ENCODE assay signal across 11 cellular contexts in the genomic region with DNA sequence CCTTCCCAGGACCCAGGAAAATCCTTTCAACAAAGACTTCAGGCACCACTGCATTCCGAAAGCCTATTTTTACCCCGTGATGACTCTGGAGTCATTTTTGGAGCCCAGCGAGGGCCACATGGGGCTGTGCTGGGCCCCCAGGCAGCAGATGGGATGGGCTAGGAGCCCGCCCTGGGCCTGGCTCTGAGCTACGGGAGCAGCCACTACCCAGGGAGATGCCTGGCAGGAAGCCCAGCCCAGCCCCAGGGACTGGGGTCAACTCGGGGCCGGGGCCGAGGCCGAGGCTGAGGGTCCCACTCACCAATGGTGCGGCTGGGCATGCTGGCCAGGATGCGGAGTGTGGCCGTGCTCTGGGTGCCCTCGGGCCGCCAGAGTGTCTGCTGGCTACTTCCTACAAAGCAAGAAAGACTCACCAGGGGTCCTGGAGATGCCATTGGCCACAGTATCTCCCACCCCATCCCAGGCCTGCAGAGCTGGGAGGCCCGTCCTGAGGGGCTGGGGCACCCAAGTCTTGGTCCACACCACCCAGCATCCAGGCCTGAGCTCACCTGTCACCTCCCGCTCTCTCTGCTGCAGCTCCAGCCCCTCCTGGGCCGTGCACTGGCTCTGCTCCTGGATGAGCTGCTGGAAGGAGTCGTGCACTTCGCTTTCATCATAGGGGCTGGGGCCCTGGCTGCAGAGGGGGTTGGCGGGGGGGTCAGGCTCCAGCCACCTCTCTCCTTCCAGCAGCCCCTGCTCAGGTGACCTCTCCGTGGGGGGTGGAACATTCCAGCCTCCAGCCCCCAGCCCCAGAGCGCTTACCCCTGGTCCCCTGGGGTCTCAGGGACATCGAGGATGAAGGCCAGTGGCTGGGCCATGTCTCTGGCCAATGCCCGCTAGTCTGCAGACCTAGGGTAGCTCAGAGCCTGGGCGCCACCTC. TPM values are rescaled to one million over a fixed set of nuclear protein-coding genes. Genes with fewer than 3 reads are reported as not detected.
A peak's percentile ranks its signal among the peaks of the same experiment; 100 is the strongest.
DNase-seq lines count a peak whose midpoint lies in the region; ATAC-seq and TF ChIP-seq lines count a peak whose summit lies in the region.
"Had no signal": no experiment of that assay in that cellular context is flagged by ENCODE, and none has a peak within 500 bp of the region (broad histone marks: within the 10 kb centered on the region; RNA-seq: fewer than 3 reads in every experiment).

No MANE protein-coding gene starts in this region.

- CTCF ChIA-PET in activated CD8-positive, alpha-beta T cell treated with anti-CD3 and anti-CD28 coated beads, Interleukin-2, amount 10 ng/mL, durations not matched to agents 7 days and 5 days (lab: Charles Lee) = interaction anchor here (0.7 to 11.1 kb wide), 4 partner anchors 10 to 725 kb away, joined by 3 to 133 read pairs (median 17); no protein-coding TSS in a partner anchor

- TF ChIP-seq POLR2A in uterus (IDR thresholded peaks at IDR 0.05) = no peak

- peak overlapping the region; percentile 93 for H3K4me3 Mint-ChIP-seq in activated CD8-positive, alpha-beta T cell treated with anti-CD3 and anti-CD28 coated beads, Interleukin-2, amount 10 ng/mL, durations not matched to agents 7 days and 5 days

- H3K36me3 ChIP-seq in mesenchymal stem cell (ENCODE audit: control insufficient read depth in 1 of 2, insufficient read depth in 2 of 2, low read depth in 1 of 2, low read length in 2 of 2) (peaks cover 0 to 52% of the 10 kb centered on the region in 2 experiments), uterus (no peaks in the 10 kb centered on the region)

- no peak overlapping the region for H4K8ac ChIP-seq in mesenchymal stem cell (ENCODE audit: low read length)

- H3K4ac ChIP-seq in mesenchymal stem cell (ENCODE audit: low read depth in 1 of 2, low read length in 2 of 2) = peak overlapping the region in 1 of 2 experiments; percentile 3

- H3K18ac ChIP-seq in mesenchymal stem cell (ENCODE audit: low read depth in 1 of 2, low read length in 2 of 2) = peak overlapping the region; percentile 18 to 47

- WGBS in mesenchymal stem cell = 89% methylated on average over 25 of the region's 25 CpGs

- no peak overlapping the region for H3K14ac ChIP-seq in mesenchymal stem cell (ENCODE audit: low read length in 2 of 2)

- no peak overlapping the region for H3K23ac ChIP-seq in mesenchymal stem cell (ENCODE audit: low read length in 2 of 2)

- peaks cover 28% of the 10 kb centered on the region for H3K79me1 ChIP-seq in mesenchymal stem cell (replicated peaks; ENCODE audit: low read length, poor library complexity, severe bottlenecking)

- no peak overlapping the region for H3K9ac ChIP-seq in mesenchymal stem cell (ENCODE audit: low read length)
- H3K9ac ChIP-seq: parathyroid adenoma had no signal

- POLR2A ChIA-PET in activated CD8-positive, alpha-beta T cell treated with anti-CD3 and anti-CD28 coated beads, Interleukin-2, amount 10 ng/mL, durations not matched to agents 7 days and 5 days (lab: Charles Lee) = interaction anchor here (0.6 to 13.9 kb wide), 6 partner anchors 7 to 643 kb away, joined by 3 to 182 read pairs (median 8); no protein-coding TSS in a partner anchor

- H3K9me3 ChIP-seq in mesenchymal stem cell (ENCODE audit: control insufficient read depth, low read length) (no peaks in the 10 kb centered on the region), uterus (no peaks in the 10 kb centered on the region)

- H2BK120ac ChIP-seq in mesenchymal stem cell (ENCODE audit: low read depth, low read length) = peak overlapping the region; percentile 9

- no peak overlapping the region for H3K4me2 ChIP-seq in mesenchymal stem cell (ENCODE audit: low read length, poor library complexity, severe bottlenecking)

- no peak overlapping the region for H2AK5ac ChIP-seq in mesenchymal stem cell (ENCODE audit: low read length, severe bottlenecking)

- intact Hi-C loops in Right ventricle myocardium inferior (cut with DNase I) (loop anchor here (5.0 kb wide), 1 partner anchor 46 kb away; no protein-coding TSS in a partner anchor), cardiac septum (cut with DNase I) (no loop called here), uterus (cut with DNase I; ENCODE audit: low total_unique reads) (no loop called here)

- H2BK15ac ChIP-seq in mesenchymal stem cell (ENCODE audit: low read depth, poor library complexity, severe bottlenecking) = peak overlapping the region; percentile 30

- no peak overlapping the region for H2AFZ ChIP-seq in mesenchymal stem cell (ENCODE audit: low read depth, low read length)
- H2AFZ ChIP-seq: parathyroid adenoma had no signal

- peaks cover 65% of the 10 kb centered on the region for H3K4me1 Mint-ChIP-seq in activated CD8-positive, alpha-beta T cell treated with anti-CD3 and anti-CD28 coated beads, Interleukin-2, amount 10 ng/mL, durations not matched to agents 7 days and 5 days (ENCODE audit: low read depth)

- no peak overlapping the region for H2BK12ac ChIP-seq in mesenchymal stem cell (ENCODE audit: low read length in 2 of 2)

- ATAC-seq in Right ventricle myocardium inferior (peak; percentile 29), GM19324 (IDR thresholded peaks at IDR 0.05; ENCODE audit: low FRiP score, unreplicated experiment) (no peak)
- ATAC-seq in activated CD8-positive, alpha-beta T cell treated with anti-CD3 and anti-CD28 coated beads, Interleukin-2, amount 10 ng/mL, durations not matched to agents 7 days and 5 days = no peak

- H3K36me3 Mint-ChIP-seq in activated CD8-positive, alpha-beta T cell treated with anti-CD3 and anti-CD28 coated beads, Interleukin-2, amount 10 ng/mL, durations not matched to agents 7 days and 5 days (ENCODE audit: low read depth) = peaks cover 71% of the 10 kb centered on the region

- peak; percentile 70 for DNase-seq in Right ventricle myocardium inferior (ENCODE audit: missing footprints)
- no peak for DNase-seq in cardiac septum (ENCODE audit: low spot score)
- no peak for DNase-seq in activated CD8-positive, alpha-beta T cell treated with anti-CD3 and anti-CD28 coated beads, Interleukin-2, amount 10 ng/mL, durations not matched to agents 7 days and 5 days
- DNase-seq in mesenchymal stem cell = no peak
- no peak for DNase-seq in uterus
- no peak for DNase-seq in NCI-H128 (lab: John Stamatoyannopoulos, UW; ENCODE audit: unreplicated experiment)
- no peak for DNase-seq in NK-92 treated with Interleukin-12 subunit alpha and Interleukin-12 subunit beta, amount 100 ng/mL, for 24 hours (lab: John Stamatoyannopoulos, UW)
- DNase-seq: foreskin fibroblast had no signal

- peaks cover 3 to 47% of the 10 kb centered on the region in 2 experiments for H3K27me3 ChIP-seq in mesenchymal stem cell (ENCODE audit: control insufficient read depth in 1 of 2, insufficient read depth in 1 of 2, low read length in 2 of 2)
- peaks cover 0 to 10% of the 10 kb centered on the region in 2 donors for H3K27me3 ChIP-seq in uterus

- H3K4me3 ChIP-seq in mesenchymal stem cell (ENCODE audit: insufficient read depth in 1 of 2, low read depth in 1 of 2, low read length in 2 of 2) (peak overlapping the region in 1 of 2 experiments; percentile 8), uterus (no peak overlapping the region)

- no peaks in the 10 kb centered on the region for H3K27me3 Mint-ChIP-seq in activated CD8-positive, alpha-beta T cell treated with anti-CD3 and anti-CD28 coated beads, Interleukin-2, amount 10 ng/mL, durations not matched to agents 7 days and 5 days (ENCODE audit: low read depth)

- peak overlapping the region; percentile 90 for H3K27ac Mint-ChIP-seq in activated CD8-positive, alpha-beta T cell treated with anti-CD3 and anti-CD28 coated beads, Interleukin-2, amount 10 ng/mL, durations not matched to agents 7 days and 5 days

- H3K27ac ChIP-seq in mesenchymal stem cell (ENCODE audit: low read length, poor library complexity, severe bottlenecking) (no peak overlapping the region), uterus (peak overlapping the region; percentile 57 to 66)

- peak overlapping the region; percentile 47 for H4K91ac ChIP-seq in mesenchymal stem cell (ENCODE audit: low read length)

- H3K4me1 ChIP-seq in mesenchymal stem cell (ENCODE audit: control insufficient read depth, insufficient read depth, low read depth, low read length) (peaks cover 44% of the 10 kb centered on the region), uterus (peaks cover 0 to 18% of the 10 kb centered on the region in 2 donors)

- H2BK5ac ChIP-seq in mesenchymal stem cell (ENCODE audit: low read depth, low read length, poor library complexity, severe bottlenecking) = no peak overlapping the region

- no peaks in the 10 kb centered on the region for H3K9me3 Mint-ChIP-seq in activated CD8-positive, alpha-beta T cell treated with anti-CD3 and anti-CD28 coated beads, Interleukin-2, amount 10 ng/mL, durations not matched to agents 7 days and 5 days (ENCODE audit: insufficient read depth)

- TF ChIP-seq CTCF in uterus (IDR thresholded peaks at IDR 0.05) = no peak

RNA-seq across cellular contexts. Expression of gene TMC6, which starts 2.3 kb away (rescaled TPM):
- total RNA-seq in Right ventricle myocardium inferior = 77.0 TPM
- 80.1 TPM for total RNA-seq in cardiac septum
- total RNA-seq in activated CD8-positive, alpha-beta T cell treated with anti-CD3 and anti-CD28 coated beads, Interleukin-2, amount 10 ng/mL, durations not matched to agents 7 days and 5 days = 100 to 1,000 TPM; 407 to 476 TPM
- 47.9 TPM for polyA plus RNA-seq in mesenchymal stem cell (2013, experiment 1 of 2)
- 44.7 TPM for polyA plus RNA-seq in mesenchymal stem cell (2013, experiment 2 of 2)
- total RNA-seq in uterus = 10 to 100 TPM in 3 of 4 donors, 1 to 10 TPM in 1; 8.2 to 56.1 (median 16.1) TPM

RNA-seq across cellular contexts. Expression of gene TMC8, which starts 4.3 kb away (rescaled TPM):
- 4.3 TPM for total RNA-seq in Right ventricle myocardium inferior
- total RNA-seq in cardiac septum = 2.2 TPM
- 100 to 1,000 TPM; 258 to 278 TPM for total RNA-seq in activated CD8-positive, alpha-beta T cell treated with anti-CD3 and anti-CD28 coated beads, Interleukin-2, amount 10 ng/mL, durations not matched to agents 7 days and 5 days
- polyA plus RNA-seq in mesenchymal stem cell (2013, experiment 1 of 2) = 0.86 TPM
- polyA plus RNA-seq in mesenchymal stem cell (2013, experiment 2 of 2) = 0.36 TPM
- total RNA-seq in uterus = 10 to 100 TPM in 1 of 4 donors, 1 to 10 TPM in 2, under 1 TPM in 1; 0.51 to 20.1 (median 3.1) TPM

RNA-seq across cellular contexts. Expression of gene C17orf99, which starts 19.9 kb away (rescaled TPM):
- total RNA-seq in Right ventricle myocardium inferior (not detected), cardiac septum (not detected), uterus (under 1 TPM in 1 of 4 donors, not detected in 3; 0.62 TPM)
- total RNA-seq in activated CD8-positive, alpha-beta T cell treated with anti-CD3 and anti-CD28 coated beads, Interleukin-2, amount 10 ng/mL, durations not matched to agents 7 days and 5 days = not detected
- not detected for polyA plus RNA-seq in mesenchymal stem cell (2013, experiment 1 of 2)
- not detected for polyA plus RNA-seq in mesenchymal stem cell (2013, experiment 2 of 2)
- total RNA-seq: HT1080 had no signal

RNA-seq across cellular contexts. Expression of gene SYNGR2, which starts 42.1 kb away (rescaled TPM):
- total RNA-seq in Right ventricle myocardium inferior = 120 TPM
- 116 TPM for total RNA-seq in cardiac septum
- total RNA-seq in activated CD8-positive, alpha-beta T cell treated with anti-CD3 and anti-CD28 coated beads, Interleukin-2, amount 10 ng/mL, durations not matched to agents 7 days and 5 days = 10 to 100 TPM; 41.1 to 44.3 TPM
- polyA plus RNA-seq in mesenchymal stem cell (2013, experiment 1 of 2) = 42.5 TPM
- 43.7 TPM for polyA plus RNA-seq in mesenchymal stem cell (2013, experiment 2 of 2)
- total RNA-seq in uterus = 10 to 100 TPM; 16.7 to 83.2 (median 49.1) TPM

Comparison
In these comparisons a context has a peak if more than half of its experiments do, and no peak if none do; other contexts are left out.
1. RNA of gene TMC8, which starts 4.3 kb away (total RNA-seq): 258 to 278 TPM in activated CD8-positive, alpha-beta T cell treated with anti-CD3 and anti-CD28 coated beads, Interleukin-2, amount 10 ng/mL, durations not matched to agents 7 days and 5 days; 4.3 TPM in Right ventricle myocardium inferior (single experiment), 0.51 to 20.1 TPM in uterus and 2.2 TPM in cardiac septum (single experiment); every median in the first group is over 10 times any median in the second.